In genomic region chr1:151972533-151973270, GRCh38 we compare ENCODE assay signal across 8 cellular contexts. TPM values are rescaled to one million over a fixed set of nuclear protein-coding genes. Genes with fewer than 3 reads are reported as not detected.
A peak's percentile ranks its signal among the peaks of the same experiment; 100 is the strongest.
DNase-seq lines count a peak whose midpoint lies in the region; ATAC-seq, FAIRE-seq and TF ChIP-seq lines count a peak whose summit lies in the region.

No MANE protein-coding gene starts in this region.

- intact Hi-C loops in left colon (cut with DNase I, micrococcal nuclease) = no loop called here

- TF ChIP-seq CTCF in progenitor cell of endocrine pancreas (IDR thresholded peaks at IDR 0.05; ENCODE audit: unreplicated experiment) = no peak

- no peaks in the 10 kb centered on the region for H3K27me3 Mint-ChIP-seq in progenitor cell of endocrine pancreas

- ATAC-seq in left colon (peak; percentile 74), GM21515 (IDR thresholded peaks at IDR 0.05; ENCODE audit: unreplicated experiment) (no peak), GM18520 (IDR thresholded peaks at IDR 0.05; ENCODE audit: unreplicated experiment) (no peak)

- peak; percentile 90 for DNase-seq in ELR (ENCODE audit: low read depth)
- DNase-seq in NCI-H460 (ENCODE audit: extremely low read depth, low read depth) = peak; percentile 90
- DNase-seq in amniotic stem cell (lab: John Stamatoyannopoulos, UW) = peak; percentile 66
- peak; percentile 44 to 79 for DNase-seq in left colon
- DNase-seq in HTR-8/SVneo (ENCODE audit: insufficient read length, low spot score) = no peak
- DNase-seq in progenitor cell of endocrine pancreas (ENCODE audit: low spot score, unreplicated experiment) = no peak

- peaks cover 52% of the 10 kb centered on the region for H3K4me1 Mint-ChIP-seq in progenitor cell of endocrine pancreas (ENCODE audit: low read depth)

- no peak overlapping the region for H3K27ac Mint-ChIP-seq in progenitor cell of endocrine pancreas

- H3K4me3 Mint-ChIP-seq in progenitor cell of endocrine pancreas (ENCODE audit: low read depth) = no peak overlapping the region

- H3K36me3 Mint-ChIP-seq in progenitor cell of endocrine pancreas (ENCODE audit: insufficient read depth) = no peaks in the 10 kb centered on the region

- FAIRE-seq in HTR-8/SVneo (lab: Jason Lieb, UNC) = no peak

- no peaks in the 10 kb centered on the region for H3K9me3 Mint-ChIP-seq in progenitor cell of endocrine pancreas (ENCODE audit: low read depth)

RNA-seq across cellular contexts. Expression of gene S100A10, which starts 21.0 kb away (rescaled TPM):
- total RNA-seq in NCI-H460 (2014; rRNA removed; shearing (Covaris generic)) = 373 and 385 TPM in 2 replicates
- 57.9 and 63.6 TPM in 2 replicates for polyA plus RNA-seq in NCI-H460 (2014; cell fraction: nucleus; rRNA removed)
- 1,000 to 10,000 TPM; 1,029 to 1,322 TPM for total RNA-seq in left colon
- total RNA-seq in progenitor cell of endocrine pancreas = 432 and 438 TPM in 2 replicates

Comparison
In these comparisons a context has a peak if more than half of its experiments do, and no peak if none do; other contexts are left out.
1. DNase-seq: peak in ELR (single experiment), NCI-H460 (single experiment), amniotic stem cell (single experiment) and left colon (2 of 2); none in HTR-8/SVneo (single experiment) and progenitor cell of endocrine pancreas (single experiment).